In genomic region chr21:43867936-43868335, GRCh38 we compare ENCODE assay signal across 11 cellular contexts. TPM values are rescaled to one million over a fixed set of nuclear protein-coding genes. Genes with fewer than 3 reads are reported as not detected.
DNase-seq lines count a peak whose midpoint lies in the region; ATAC-seq and TF ChIP-seq lines count a peak whose summit lies in the region.
"Had no signal": no experiment of that assay in that cellular context is flagged by ENCODE, and none has a peak within 500 bp of the region (broad histone marks: within the 10 kb centered on the region; RNA-seq: fewer than 3 reads in every experiment).

No MANE protein-coding gene starts in this region.

- H3K27me3 ChIP-seq in endocrine pancreas (ENCODE audit: control insufficient read depth, insufficient read depth, low read length) (no peaks in the 10 kb centered on the region), sigmoid colon (no peaks in the 10 kb centered on the region)
- H3K27me3 ChIP-seq: suprapubic skin had no signal

- CTCF ChIA-PET in activated CD4-positive, alpha-beta T cell treated with anti-CD3 and anti-CD28 coated beads for 36 hours (lab: Charles Lee), result interaction anchor here (1.3 kb wide), 1 partner anchor 26 kb away, joined by 4 read pairs; no protein-coding TSS in a partner anchor
- CTCF ChIA-PET in T-cell (lab: Charles Lee), result interaction anchor here in 1 of 2 donors (0.6 kb wide), 1 partner anchor 79 kb away, joined by 4 read pairs; no protein-coding TSS in a partner anchor

- H3K9me3 Mint-ChIP-seq in activated CD4-positive, alpha-beta T cell treated with anti-CD3 and anti-CD28 coated beads for 36 hours (ENCODE audit: low read depth), result no peaks in the 10 kb centered on the region
- no peaks in the 10 kb centered on the region for H3K9me3 Mint-ChIP-seq in T-cell

- intact Hi-C loops in activated CD4-positive, alpha-beta T cell treated with anti-CD3 and anti-CD28 coated beads for 36 hours (cut with DNase I, micrococcal nuclease), result loop anchor here (2.0 to 10.0 kb wide), 6 partner anchors 51 to 1007 kb away; partner anchors contain the start of genes HSF2BP (in 1 of the 2), PTTG1IP (in 1 of the 2) and RRP1B (in 1 of the 2)
- intact Hi-C loops in sigmoid colon (cut with DNase I), result loop anchor here (5.0 kb wide), 3 partner anchors 69 to 429 kb away; no protein-coding TSS in a partner anchor

- TF ChIP-seq EP300 in sigmoid colon (IDR thresholded peaks at IDR 0.05), result no peak

- H3K9ac ChIP-seq in endocrine pancreas (ENCODE audit: control insufficient read depth, insufficient read depth, low read length), result no peak overlapping the region

- TF ChIP-seq CTCF in sigmoid colon (IDR thresholded peaks at IDR 0.05), result no peak

- H3K36me3 ChIP-seq in endocrine pancreas (ENCODE audit: control insufficient read depth, insufficient read depth, low read length) (no peaks in the 10 kb centered on the region), sigmoid colon (no peaks in the 10 kb centered on the region)
- H3K36me3 ChIP-seq: suprapubic skin had no signal

- DNase-seq in activated CD4-positive, alpha-beta T cell treated with anti-CD3 and anti-CD28 coated beads for 36 hours, result no peak
- no peak for DNase-seq in activated CD4-positive, alpha-beta T cell treated with anti-CD3 and anti-CD28 coated beads for 1 hour
- DNase-seq in T-cell (no peak), sigmoid colon (no peak), NCI-H1436 treated with DMSO at 0.1 percent for 48 hours (lab: John Stamatoyannopoulos, UW) (no peak), NCI-H510A treated with DMSO at 0.1 percent for 48 hours (lab: John Stamatoyannopoulos, UW) (no peak)
- DNase-seq: stimulated activated CD4-positive, alpha-beta T cell treated with anti-CD3 and anti-CD28 coated beads, Interleukin-4, amount 100 ng/mL, for 24 hours; T-helper 9 cell had no signal

- H3K27ac Mint-ChIP-seq in activated CD4-positive, alpha-beta T cell treated with anti-CD3 and anti-CD28 coated beads for 36 hours, result peak overlapping the region; percentile 95
- peak overlapping the region; percentile 87 for H3K27ac Mint-ChIP-seq in T-cell

- H3K4me1 Mint-ChIP-seq in activated CD4-positive, alpha-beta T cell treated with anti-CD3 and anti-CD28 coated beads for 36 hours, result peaks cover 57% of the 10 kb centered on the region
- H3K4me1 Mint-ChIP-seq in T-cell, result peaks cover 57 to 64% (median 58%) of the 10 kb centered on the region in 3 donors

- H3K27me3 Mint-ChIP-seq in activated CD4-positive, alpha-beta T cell treated with anti-CD3 and anti-CD28 coated beads for 36 hours, result no peaks in the 10 kb centered on the region
- no peaks in the 10 kb centered on the region for H3K27me3 Mint-ChIP-seq in T-cell

- peaks cover 45% of the 10 kb centered on the region for H3K36me3 Mint-ChIP-seq in activated CD4-positive, alpha-beta T cell treated with anti-CD3 and anti-CD28 coated beads for 36 hours (ENCODE audit: low read depth)
- peaks cover 18% of the 10 kb centered on the region for H3K36me3 Mint-ChIP-seq in T-cell

- WGBS in sigmoid colon, 2 donors, result 23 to 64% methylated on average over 7 of the region's 7 CpGs

- ATAC-seq in activated CD4-positive, alpha-beta T cell treated with anti-CD3 and anti-CD28 coated beads for 36 hours, result no peak
- no peak for ATAC-seq in T-cell (replicated peaks in 1 of 4)
- ATAC-seq in GM21576 (IDR thresholded peaks at IDR 0.05; ENCODE audit: unreplicated experiment), result no peak

- POLR2A ChIA-PET in activated CD4-positive, alpha-beta T cell treated with anti-CD3 and anti-CD28 coated beads for 36 hours (lab: Charles Lee), result no interaction called here
- POLR2A ChIA-PET in T-cell (lab: Charles Lee), result no interaction called here

- TF ChIP-seq POLR2A in sigmoid colon (IDR thresholded peaks at IDR 0.05), result no peak

- H3K4me3 ChIP-seq in endocrine pancreas (ENCODE audit: control insufficient read depth, insufficient read depth, low read length) (peak overlapping the region; percentile 65), sigmoid colon (no peak overlapping the region)
- H3K4me3 ChIP-seq: suprapubic skin had no signal

- peak overlapping the region; percentile 79 for H3K4me3 Mint-ChIP-seq in activated CD4-positive, alpha-beta T cell treated with anti-CD3 and anti-CD28 coated beads for 36 hours
- H3K4me3 Mint-ChIP-seq in T-cell, result peak overlapping the region; percentile 78 to 90 (median 83)

- H3K9me3 ChIP-seq in endocrine pancreas (ENCODE audit: control insufficient read depth, low read length), result no peaks in the 10 kb centered on the region
- no peaks in the 10 kb centered on the region for H3K9me3 ChIP-seq in sigmoid colon
- H3K9me3 ChIP-seq: suprapubic skin had no signal

- H3K4me1 ChIP-seq in endocrine pancreas (ENCODE audit: control insufficient read depth, insufficient read depth, low read length) (peaks cover 7% of the 10 kb centered on the region), sigmoid colon (peaks cover 0 to 45% (median 35%) of the 10 kb centered on the region in 4 donors)

- H3K27ac ChIP-seq in sigmoid colon, result peak overlapping the region in 3 of 4 donors; percentile 95 to 99 (median 98)

RNA-seq across cellular contexts. Expression of gene AGPAT3, which starts 2.9 kb away (rescaled TPM):
- 10 to 100 TPM; 73.5 to 90.7 TPM for total RNA-seq in activated CD4-positive, alpha-beta T cell treated with anti-CD3 and anti-CD28 coated beads for 36 hours
- total RNA-seq in T-cell (10 to 100 TPM; 48.4 to 77.2 (median 65.1) TPM), sigmoid colon (10 to 100 TPM; 18.9 to 26.6 (median 19.8) TPM)
- polyA plus RNA-seq in sigmoid colon, result 10 to 100 TPM; 14.4 to 48.5 (median 33.3) TPM
